8 cellular contexts compared by ENCODE assay signal in genomic region chr3:51434746-51435323, GRCh38. TPM values are rescaled to one million over a fixed set of nuclear protein-coding genes. Genes with fewer than 3 reads are reported as not detected.
DNase-seq lines count a peak whose midpoint lies in the region; ATAC-seq and TF ChIP-seq lines count a peak whose summit lies in the region.

No MANE protein-coding gene starts in this region.

- TF ChIP-seq CTCF in GM12873 (IDR thresholded peaks at IDR 0.05; ENCODE audit: insufficient read depth, low read depth, low read length, missing control alignments) (peak; percentile 83), epithelial cell of proximal tubule (conservative IDR thresholded peaks at IDR 0.05; ENCODE audit: low read depth, low read length) (peak; percentile 89), natural killer cell (IDR thresholded peaks at IDR 0.05) (peak; percentile 70), transverse colon (IDR thresholded peaks at IDR 0.05) (peak; percentile 53 to 70 (median 58))

- H3K36me3 ChIP-seq in transverse colon, result peaks cover 0 to 34% (median 5%) of the 10 kb centered on the region in 4 donors

- H3K9me3 Mint-ChIP-seq in activated CD4-positive, alpha-beta T cell treated with anti-CD3 and anti-CD28 coated beads, Interleukin-2, amount 10 ng/mL, durations not matched to agents 24 days and 14 days, result no peaks in the 10 kb centered on the region
- H3K9me3 Mint-ChIP-seq in natural killer cell, result no peaks in the 10 kb centered on the region

- H3K9me3 ChIP-seq in transverse colon, result no peaks in the 10 kb centered on the region

- TF ChIP-seq EP300 in transverse colon (IDR thresholded peaks at IDR 0.05; ENCODE audit: low read depth), result no peak

- no peak overlapping the region for H3K27ac Mint-ChIP-seq in activated CD4-positive, alpha-beta T cell treated with anti-CD3 and anti-CD28 coated beads, Interleukin-2, amount 10 ng/mL, durations not matched to agents 24 days and 14 days
- H3K27ac Mint-ChIP-seq in natural killer cell, result peak overlapping the region in 1 of 2 donors; percentile 12

- ATAC-seq in natural killer cell, result peak; percentile 79 to 88 (median 86)
- no peak for ATAC-seq in GM19397 (IDR thresholded peaks at IDR 0.05; ENCODE audit: unreplicated experiment)

- DNase-seq in ACHN (peak; percentile 47), NCI-H146 treated with DMSO at 0.1 percent for 48 hours (lab: John Stamatoyannopoulos, UW; ENCODE audit: unreplicated experiment) (peak; percentile 18), epithelial cell of proximal tubule (ENCODE audit: low read depth) (no peak), natural killer cell (no peak), transverse colon (peak; percentile 44)
- peak; percentile 86 for DNase-seq in activated CD4-positive, alpha-beta T cell treated with anti-CD3 and anti-CD28 coated beads, Interleukin-2, amount 10 ng/mL, durations not matched to agents 24 days and 14 days

- no peak for TF ChIP-seq POLR2A in transverse colon (IDR thresholded peaks at IDR 0.05)

- no peaks in the 10 kb centered on the region for H3K27me3 ChIP-seq in transverse colon

- no peaks in the 10 kb centered on the region for H3K27me3 Mint-ChIP-seq in activated CD4-positive, alpha-beta T cell treated with anti-CD3 and anti-CD28 coated beads, Interleukin-2, amount 10 ng/mL, durations not matched to agents 24 days and 14 days
- no peaks in the 10 kb centered on the region for H3K27me3 Mint-ChIP-seq in natural killer cell (ENCODE audit: low read depth in 2 of 2)

- in situ Hi-C loops in ACHN (cut with HindIII; ENCODE audit: low pct_ligation_motif_present, low pct_unique_long_range_greater_than_20kb, low sequenced_read_pairs) (no loop called here), transverse colon (cut with MboI; ENCODE audit: low pct_ligation_motif_present in 1 of 4, low pct_unique_long_range_greater_than_20kb in 1 of 4, low sequenced_read_pairs in 3 of 4) (no loop called here)

- peaks cover 5% of the 10 kb centered on the region for H3K4me1 Mint-ChIP-seq in activated CD4-positive, alpha-beta T cell treated with anti-CD3 and anti-CD28 coated beads, Interleukin-2, amount 10 ng/mL, durations not matched to agents 24 days and 14 days
- peaks cover 5 to 8% of the 10 kb centered on the region in 2 donors for H3K4me1 Mint-ChIP-seq in natural killer cell

- intact Hi-C loops in activated CD4-positive, alpha-beta T cell treated with anti-CD3 and anti-CD28 coated beads, Interleukin-2, amount 10 ng/mL, durations not matched to agents 24 days and 14 days (cut with micrococcal nuclease), result no loop called here
- intact Hi-C loops in natural killer cell (cut with micrococcal nuclease), result loop anchor here (1.0 to 5.0 kb wide), 2 partner anchors 463 to 819 kb away; no protein-coding TSS in a partner anchor
- intact Hi-C loops in transverse colon (cut with DNase I; ENCODE audit: low total_unique reads), result no loop called here

- H3K4me1 ChIP-seq in transverse colon, result no peaks in the 10 kb centered on the region

- H3K36me3 Mint-ChIP-seq in activated CD4-positive, alpha-beta T cell treated with anti-CD3 and anti-CD28 coated beads, Interleukin-2, amount 10 ng/mL, durations not matched to agents 24 days and 14 days (ENCODE audit: low read depth), result peaks cover 29% of the 10 kb centered on the region
- no peaks in the 10 kb centered on the region for H3K36me3 Mint-ChIP-seq in natural killer cell

- H3K27ac ChIP-seq in transverse colon, result no peak overlapping the region

- H3K4me3 Mint-ChIP-seq in activated CD4-positive, alpha-beta T cell treated with anti-CD3 and anti-CD28 coated beads, Interleukin-2, amount 10 ng/mL, durations not matched to agents 24 days and 14 days, result no peak overlapping the region
- no peak overlapping the region for H3K4me3 Mint-ChIP-seq in natural killer cell

- H3K4me3 ChIP-seq in epithelial cell of proximal tubule (ENCODE audit: low read depth, low read length), result no peak overlapping the region
- H3K4me3 ChIP-seq in transverse colon, result no peak overlapping the region

RNA-seq across cellular contexts. Expression of gene RBM15B, which starts 43.8 kb away (rescaled TPM):
- 37.7 and 38.3 TPM in 2 replicates for total RNA-seq in activated CD4-positive, alpha-beta T cell treated with anti-CD3 and anti-CD28 coated beads, Interleukin-2, amount 10 ng/mL, durations not matched to agents 24 days and 14 days
- total RNA-seq in epithelial cell of proximal tubule, result 25.6 and 39.1 TPM in 2 replicates
- 10 to 100 TPM; 23.7 to 29.0 (median 28.6) TPM for total RNA-seq in natural killer cell
- 10 to 100 TPM; 19.1 to 69.9 (median 28.0) TPM for total RNA-seq in transverse colon

RNA-seq across cellular contexts. Expression of gene MANF, which starts 49.7 kb away (rescaled TPM):
- total RNA-seq in activated CD4-positive, alpha-beta T cell treated with anti-CD3 and anti-CD28 coated beads, Interleukin-2, amount 10 ng/mL, durations not matched to agents 24 days and 14 days, result 218 and 229 TPM in 2 replicates
- total RNA-seq in epithelial cell of proximal tubule, result 151 and 265 TPM in 2 replicates
- 10 to 100 TPM; 51.7 to 58.6 (median 58.3) TPM for total RNA-seq in natural killer cell
- 10 to 100 TPM; 15.7 to 56.2 (median 26.6) TPM for total RNA-seq in transverse colon

Comparison
In these comparisons a context has a peak if more than half of its experiments do, and no peak if none do; other contexts are left out.
1. DNase-seq: peak in ACHN (single experiment), NCI-H146 treated with DMSO at 0.1 percent for 48 hours (single experiment), activated CD4-positive, alpha-beta T cell treated with anti-CD3 and anti-CD28 coated beads, Interleukin-2, amount 10 ng/mL, durations not matched to agents 24 days and 14 days (single experiment) and transverse colon (single experiment); none in epithelial cell of proximal tubule (single experiment) and natural killer cell (single experiment).
2. Peak in every context shown above with its lines, with median percentiles within 50 percentile points of each other: CTCF ChIP-seq.